1 cellular context compared by ENCODE assay signal in genomic region chr9:130713286-130713975, GRCh38.
TF ChIP-seq lines count a peak whose summit lies in the region.

No MANE protein-coding gene starts in this region.

TF ChIP-seq in IMR-90, 13 proteins besides CTCF, POLR2A, EP300 and RAD21 (continued from another document):
- no peak for TF ChIP-seq FOS (IDR thresholded peaks at IDR 0.05; ENCODE audit: low read depth, low read length)
